In the genomic region with DNA sequence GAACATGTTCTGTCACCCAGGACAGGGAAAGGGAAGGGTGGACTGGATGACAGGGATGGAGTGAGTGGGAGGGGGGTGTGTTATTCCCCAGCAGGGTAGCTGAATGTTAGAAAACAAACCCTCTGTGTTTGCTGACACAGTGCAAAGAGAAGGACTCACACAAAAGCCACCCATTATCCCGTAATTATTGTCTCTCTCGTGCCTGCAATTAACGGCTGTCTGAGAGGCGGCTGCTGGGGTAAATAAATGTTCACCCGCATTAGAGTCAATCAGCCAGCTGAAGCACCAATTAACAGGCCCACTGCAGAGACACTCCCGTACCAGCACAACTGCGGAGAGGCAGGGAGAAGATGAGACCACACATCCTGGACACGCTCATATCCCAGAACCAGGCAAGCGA, we compare ENCODE assay signal across 18 cellular contexts. TPM values are rescaled to one million over a fixed set of nuclear protein-coding genes. Genes with fewer than 3 reads are reported as not detected.
A peak's percentile ranks its signal among the peaks of the same experiment; 100 is the strongest.
DNase-seq lines count a peak whose midpoint lies in the region; ATAC-seq, FAIRE-seq and TF ChIP-seq lines count a peak whose summit lies in the region.
"Had no signal": no experiment of that assay in that cellular context is flagged by ENCODE, and none has a peak within 500 bp of the region (broad histone marks: within the 10 kb centered on the region; RNA-seq: fewer than 3 reads in every experiment).

No MANE protein-coding gene starts in this region.

- no peaks in the 10 kb centered on the region for H3K36me3 Mint-ChIP-seq in T-helper 2 cell treated with Interferon-gamma antibody and Interleukin-4, amounts not matched to agents 5 μg/mL and 100 μg/mL, for 36 hours (ENCODE audit: low read depth)
- H3K36me3 Mint-ChIP-seq: IgD-negative memory B cell, naive B cell had no signal

- no peaks in the 10 kb centered on the region for H3K36me3 ChIP-seq in pancreas

- H3K27ac Mint-ChIP-seq in T-helper 2 cell treated with Interferon-gamma antibody and Interleukin-4, amounts not matched to agents 5 μg/mL and 100 μg/mL, for 36 hours: no peak overlapping the region
- H3K27ac Mint-ChIP-seq: activated CD8-positive, alpha-beta T cell treated with anti-CD3 and anti-CD28 coated beads, Interleukin-2, amount 10 ng/mL, durations not matched to agents 7 days and 5 days; activated T-helper 17 cell treated with anti-CD3 and anti-CD28 coated beads, Interleukin-2, amount 50 U/mL, for 72 hours; H9; IgD-negative memory B cell; naive B cell had no signal

- H3K9me3 ChIP-seq in pancreas: no peaks in the 10 kb centered on the region

- H3K4me1 Mint-ChIP-seq in T-helper 2 cell treated with Interferon-gamma antibody and Interleukin-4, amounts not matched to agents 5 μg/mL and 100 μg/mL, for 36 hours (ENCODE audit: low read depth): no peaks in the 10 kb centered on the region
- H3K4me1 Mint-ChIP-seq: activated T-helper 17 cell treated with anti-CD3 and anti-CD28 coated beads, Interleukin-2, amount 50 U/mL, for 72 hours; IgD-negative memory B cell; naive B cell had no signal

- H3K4me3 ChIP-seq in pancreas: no peak overlapping the region

- TF ChIP-seq CTCF in pancreas (IDR thresholded peaks at IDR 0.05): no peak

- H3K27me3 Mint-ChIP-seq in T-helper 2 cell treated with Interferon-gamma antibody and Interleukin-4, amounts not matched to agents 5 μg/mL and 100 μg/mL, for 36 hours (ENCODE audit: low read depth): peaks cover 7% of the 10 kb centered on the region

- no peak overlapping the region for H3K4me3 Mint-ChIP-seq in T-helper 2 cell treated with Interferon-gamma antibody and Interleukin-4, amounts not matched to agents 5 μg/mL and 100 μg/mL, for 36 hours
- H3K4me3 Mint-ChIP-seq: activated CD8-positive, alpha-beta T cell treated with anti-CD3 and anti-CD28 coated beads, Interleukin-2, amount 10 ng/mL, durations not matched to agents 7 days and 5 days; activated T-helper 17 cell treated with anti-CD3 and anti-CD28 coated beads, Interleukin-2, amount 50 U/mL, for 72 hours; H9; IgD-negative memory B cell; naive B cell had no signal

- WGBS in pancreas, 2 donors: 89 to 92% methylated on average over 9 of the region's 9 CpGs

- no peaks in the 10 kb centered on the region for H3K4me1 ChIP-seq in pancreas

- no peaks in the 10 kb centered on the region for H3K9me3 Mint-ChIP-seq in T-helper 2 cell treated with Interferon-gamma antibody and Interleukin-4, amounts not matched to agents 5 μg/mL and 100 μg/mL, for 36 hours
- H3K9me3 Mint-ChIP-seq: activated T-helper 17 cell treated with anti-CD3 and anti-CD28 coated beads, Interleukin-2, amount 50 U/mL, for 72 hours; H9; IgD-negative memory B cell; naive B cell had no signal

- intact Hi-C loops in pancreas (cut with DNase I): no loop called here

- FAIRE-seq in pancreas (lab: Jason Lieb, UNC): no peak

- DNase-seq in NCI-H1092 (lab: John Stamatoyannopoulos, UW) (peak; percentile 84), NCI-H1930 (lab: John Stamatoyannopoulos, UW) (peak; percentile 88 to 94), NCI-H774 (lab: John Stamatoyannopoulos, UW) (peak; percentile 94), pancreas (no peak), SW480 (ENCODE audit: low spot score) (no peak), activated gamma-delta T cell treated with Interleukin-2 at 50 U/mL for 16 hours (no peak)
- no peak for DNase-seq in T-helper 2 cell treated with Interferon-gamma antibody and Interleukin-4, amounts not matched to agents 5 μg/mL and 100 μg/mL, for 36 hours (ENCODE audit: low spot score)
- DNase-seq: activated CD8-positive, alpha-beta T cell treated with anti-CD3 and anti-CD28 coated beads, Interleukin-2, amount 10 ng/mL, durations not matched to agents 7 days and 5 days; aorta; C1 segment of cervical spinal cord; H9; kidney glomerular epithelial cell; naive B cell; PC-3 had no signal

- peak in 3 of 4 donors; percentile 24 to 83 (median 78) for ATAC-seq in pancreas
- ATAC-seq in GM21515 (IDR thresholded peaks at IDR 0.05; ENCODE audit: unreplicated experiment): no peak
- ATAC-seq: activated CD8-positive, alpha-beta T cell treated with anti-CD3 and anti-CD28 coated beads, Interleukin-2, amount 10 ng/mL, durations not matched to agents 7 days and 5 days; activated T-helper 17 cell treated with anti-CD3 and anti-CD28 coated beads, Interleukin-2, amount 50 U/mL, for 72 hours; PC-3 had no signal

- H3K27ac ChIP-seq in pancreas: no peak overlapping the region
- H3K27ac ChIP-seq: epithelial cell of prostate had no signal

- no peaks in the 10 kb centered on the region for H3K27me3 ChIP-seq in pancreas

RNA-seq across cellular contexts. Expression of a gene that starts 19.6 kb away (rescaled TPM):
- total RNA-seq in pancreas: 10 to 100 TPM in 5 of 6 donors, 1 to 10 TPM in 1; 9.5 to 23.8 (median 15.0) TPM
- 10 to 100 TPM; 13.2 to 18.5 TPM for polyA plus RNA-seq in pancreas

Comparison
In these comparisons a context has a peak if more than half of its experiments do, and no peak if none do; other contexts are left out.
1. DNase-seq: peak in NCI-H1092 (single experiment), NCI-H1930 (2 of 2) and NCI-H774 (single experiment); none in pancreas (0 of 6), T-helper 2 cell treated with Interferon-gamma antibody and Interleukin-4, amounts not matched to agents 5 μg/mL and 100 μg/mL, for 36 hours (single experiment), SW480 (single experiment) and activated gamma-delta T cell treated with Interleukin-2 at 50 U/mL for 16 hours (single experiment).